Comparison of ENCODE assay signal across 26 cellular contexts in the genomic region with DNA sequence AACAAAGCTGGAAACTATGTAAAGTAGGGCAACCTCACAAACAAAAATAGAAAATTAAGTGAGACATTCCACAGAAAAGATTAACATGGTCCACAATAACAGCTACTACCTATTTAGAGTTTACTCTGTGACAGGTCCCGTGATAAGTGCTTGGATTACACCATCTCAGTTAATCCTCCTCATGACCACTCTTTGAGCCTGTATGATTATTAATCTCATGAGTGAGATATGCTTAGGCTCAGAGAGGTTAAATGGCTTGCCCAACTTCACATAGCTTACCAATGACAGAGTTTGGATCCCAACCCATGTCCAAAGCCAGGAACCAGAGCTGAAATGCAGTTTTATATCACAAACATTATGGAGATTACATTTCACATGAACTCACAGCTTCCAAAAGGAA.
"Had no signal": no experiment of that assay in that cellular context is flagged by ENCODE, and none has a peak within 500 bp of the region (broad histone marks: within the 10 kb centered on the region; RNA-seq: fewer than 3 reads in every experiment).

No MANE protein-coding gene starts in this region.

- H3K4me3 ChIP-seq: left ventricle myocardium inferior, lung, neural progenitor cell, psoas muscle, right atrium auricular region, right lobe of liver, skin epidermis, stomach, testis, thyroid gland, transverse colon, upper lobe of left lung, vagina had no signal

- H3K4me3 Mint-ChIP-seq: mesothelial cell of epicardium; naive B cell; natural killer cell; nephron progenitor cell; neural progenitor cell; stimulated activated naive B cell treated with anti-CD40 and anti-IgM and Interleukin-4, amounts not matched to agents 10 μg/mL and 1 μg/mL and 100 μg/mL, for 72 hours had no signal

- H3K4me1 ChIP-seq: left ventricle myocardium inferior, parathyroid adenoma, psoas muscle, right atrium auricular region, right lobe of liver, stomach, testis, thyroid gland, transverse colon, upper lobe of left lung, vagina had no signal

- H3K9ac ChIP-seq: neural progenitor cell, parathyroid adenoma had no signal

- H3K36me3 Mint-ChIP-seq: mesothelial cell of epicardium, natural killer cell, neural progenitor cell had no signal

- H3K4me1 Mint-ChIP-seq: mesothelial cell of epicardium; natural killer cell; nephron progenitor cell; stimulated activated naive B cell treated with anti-CD40 and anti-IgM and Interleukin-4, amounts not matched to agents 10 μg/mL and 1 μg/mL and 100 μg/mL, for 72 hours had no signal

- H3K79me2 ChIP-seq: parathyroid adenoma had no signal

- H3K27ac ChIP-seq: left ventricle myocardium inferior, neural progenitor cell, neutrophil, parathyroid adenoma, psoas muscle, right atrium auricular region, right lobe of liver, skin epidermis, stomach, testis, thyroid gland, transverse colon, upper lobe of left lung, vagina had no signal

- H3K27ac Mint-ChIP-seq: mesothelial cell of epicardium; naive B cell; natural killer cell; nephron progenitor cell; neural progenitor cell; stimulated activated naive B cell treated with anti-CD40 and anti-IgM and Interleukin-4, amounts not matched to agents 10 μg/mL and 1 μg/mL and 100 μg/mL, for 72 hours had no signal

- H3K36me3 ChIP-seq: left ventricle myocardium inferior, neural progenitor cell, neutrophil, right atrium auricular region, right lobe of liver, stomach, thyroid gland, transverse colon, upper lobe of left lung, vagina had no signal

- H2AFZ ChIP-seq: neural progenitor cell, parathyroid adenoma had no signal

- H3K4me2 ChIP-seq: neural progenitor cell had no signal

- H3K27me3 Mint-ChIP-seq: naive B cell had no signal

- DNase-seq: left ventricle myocardium inferior; naive B cell; natural killer cell; occipital lobe; psoas muscle; right lobe of liver; stimulated activated CD4-positive, alpha-beta T cell treated with anti-CD3 and anti-CD28 coated beads, Interleukin-12 subunit alpha, Interleukin-12 subunit beta, amount 100 ng/mL, for 4 hours; stimulated activated CD4-positive, alpha-beta T cell treated with anti-CD3 and anti-CD28 coated beads, Interleukin-15, amount 100 ng/mL, for 24 hours; stimulated activated CD4-positive, alpha-beta T cell treated with anti-CD3 and anti-CD28 coated beads, Interleukin-2, amount 100 ng/mL, for 24 hours; stimulated activated CD4-positive, alpha-beta T cell treated with anti-CD3 and anti-CD28 coated beads, Interleukin-4, amount 100 ng/mL, for 1 hour; stimulated activated naive B cell treated with anti-CD40 and anti-IgM and Interleukin-4, amounts not matched to agents 10 μg/mL and 1 μg/mL and 100 μg/mL, for 72 hours; stomach; testis; thyroid gland; transverse colon; upper lobe of left lung had no signal

- H3K27me3 ChIP-seq: neural progenitor cell, neutrophil, right atrium auricular region, right lobe of liver, stomach, testis, thyroid gland, transverse colon, upper lobe of left lung, vagina had no signal

- H3K9me3 Mint-ChIP-seq: mesothelial cell of epicardium, natural killer cell, nephron progenitor cell, neural progenitor cell had no signal

- ATAC-seq: natural killer cell; psoas muscle; stimulated activated naive B cell treated with anti-CD40 and anti-IgM and Interleukin-4, amounts not matched to agents 10 μg/mL and 1 μg/mL and 100 μg/mL, for 72 hours; stimulated activated naive CD8-positive, alpha-beta T cell treated with anti-CD3 and anti-CD28 coated beads, Interleukin-15, Interleukin-2, amounts not matched to agents 100 U/mL and 50 U/mL, for 24 hours had no signal

- H3K9me3 ChIP-seq: left ventricle myocardium inferior, neutrophil, psoas muscle, right atrium auricular region, right lobe of liver, stomach, testis, thyroid gland, transverse colon, upper lobe of left lung, vagina had no signal
